ENCODE assay signal across 40 cellular contexts in genomic region chr7:45893996-45894664, GRCh38. TPM values are rescaled to one million over a fixed set of nuclear protein-coding genes. Genes with fewer than 3 reads are reported as not detected.
"Had no signal": no experiment of that assay in that cellular context is flagged by ENCODE, and none has a peak within 500 bp of the region (broad histone marks: within the 10 kb centered on the region; RNA-seq: fewer than 3 reads in every experiment).

No MANE protein-coding gene starts in this region.

- H3K4me2 ChIP-seq: KMS-11 had no signal

- DNase-seq: activated B cell treated with CpG ODN at 0.5 μM for 24 hours; activated CD4-positive, alpha-beta memory T cell treated with anti-CD3 and anti-CD28 coated beads for 36 hours; activated CD4-positive, alpha-beta T cell treated with anti-CD3 and anti-CD28 coated beads for 4 hours; activated CD4-positive, alpha-beta T cell treated with anti-CD3 and anti-CD28 coated beads, Interleukin-2, amount 50 U/mL, for 1 hour; activated CD4-positive, CD25-positive, alpha-beta regulatory T cell treated with anti-CD3 and anti-CD28 coated beads, Interleukin-2, amount 50 U/mL, for 72 hours; activated effector memory CD4-positive, alpha-beta T cell treated with anti-CD3 and anti-CD28 coated beads, Interleukin-2, amount 50 U/mL, for 16 hours; activated naive CD4-positive, alpha-beta T cell; activated naive CD4-positive, alpha-beta T cell treated with anti-CD3 and anti-CD28 coated beads, Interleukin-2, amount 50 U/mL, for 16 hours; activated T-cell treated with anti-CD3 and anti-CD28 coated beads, Interleukin-2, amount 50 U/mL, for 1 hour; activated T-cell treated with anti-CD3 and anti-CD28 coated beads, Interleukin-2, amount 50 U/mL, for 72 hours; adrenal gland; body of pancreas; NCI-H1092 treated with DMSO at 0.1 percent for 48 hours; NCI-H1417; NCI-H146; NCI-H187; NCI-H2029 treated with DMSO at 0.1 percent for 48 hours; NCI-H2107; NCI-H2171; NCI-H510A; NCI-H526; NCI-H748 treated with DMSO at 0.1 percent for 48 hours; NK-92 treated with Interleukin-12 subunit alpha and Interleukin-12 subunit beta, amount 100 ng/mL, for 24 hours; PC-3; Peyer's patch; SIG-M5; T-cell; T-helper 2 cell; T-helper 9 cell had no signal

- H3K27ac ChIP-seq: adrenal gland, body of pancreas, breast epithelium, KMS-11, Peyer's patch, RWPE1, VCaP had no signal

- H3K4me3 ChIP-seq: adrenal gland, body of pancreas, breast epithelium, Peyer's patch had no signal

- H3K4me1 Mint-ChIP-seq: activated B cell treated with CpG ODN at 0.5 μM for 24 hours; activated T-helper 17 cell treated with anti-CD3 and anti-CD28 coated beads, Interleukin-2, amount 50 U/mL, for 72 hours; T-cell had no signal

- H3K36me3 Mint-ChIP-seq: activated CD4-positive, alpha-beta memory T cell treated with anti-CD3 and anti-CD28 coated beads for 36 hours; T-cell had no signal

- H3K9me3 ChIP-seq: adrenal gland, body of pancreas, breast epithelium, Peyer's patch had no signal

- H3K4me3 Mint-ChIP-seq: activated B cell treated with CpG ODN at 0.5 μM for 24 hours; activated CD4-positive, alpha-beta memory T cell treated with anti-CD3 and anti-CD28 coated beads for 36 hours; activated T-cell treated with anti-CD3 and anti-CD28 coated beads, Interleukin-2, amount 50 U/mL, for 72 hours; activated T-helper 17 cell treated with anti-CD3 and anti-CD28 coated beads, Interleukin-2, amount 50 U/mL, for 72 hours; T-cell had no signal

- H3K4me1 ChIP-seq: adrenal gland, body of pancreas, breast epithelium, Peyer's patch had no signal

- H3K36me3 ChIP-seq: adrenal gland, breast epithelium, Peyer's patch had no signal

- H3K27ac Mint-ChIP-seq: activated B cell treated with CpG ODN at 0.5 μM for 24 hours; activated CD4-positive, alpha-beta memory T cell treated with anti-CD3 and anti-CD28 coated beads for 36 hours; activated T-cell treated with anti-CD3 and anti-CD28 coated beads, Interleukin-2, amount 50 U/mL, for 72 hours; activated T-helper 17 cell treated with anti-CD3 and anti-CD28 coated beads, Interleukin-2, amount 50 U/mL, for 72 hours; T-cell had no signal

- H3K27me3 ChIP-seq: body of pancreas, Peyer's patch had no signal

- ATAC-seq: activated T-cell treated with anti-CD3 and anti-CD28 coated beads, Interleukin-2, amount 50 U/mL, for 72 hours; activated T-helper 17 cell treated with anti-CD3 and anti-CD28 coated beads, Interleukin-2, amount 50 U/mL, for 72 hours; body of pancreas; PC-3; Right ventricle myocardium inferior; SK-N-SH treated with all-trans-retinoic acid at 6 μM for 48 hours; T-cell had no signal

- FAIRE-seq: astrocyte had no signal

- H3K9me3 Mint-ChIP-seq: activated B cell treated with CpG ODN at 0.5 μM for 24 hours; activated CD4-positive, alpha-beta memory T cell treated with anti-CD3 and anti-CD28 coated beads for 36 hours; activated T-cell treated with anti-CD3 and anti-CD28 coated beads, Interleukin-2, amount 50 U/mL, for 72 hours; activated T-helper 17 cell treated with anti-CD3 and anti-CD28 coated beads, Interleukin-2, amount 50 U/mL, for 72 hours; T-cell had no signal

- H3K9ac ChIP-seq: KMS-11 had no signal

RNA-seq across cellular contexts. Expression of gene IGFBP1, which starts 5.8 kb away (rescaled TPM):
- total RNA-seq: activated B cell treated with CpG ODN at 0.5 μM for 24 hours; activated CD4-positive, alpha-beta memory T cell treated with anti-CD3 and anti-CD28 coated beads for 36 hours; activated CD8-positive, alpha-beta memory T cell treated with anti-CD3 and anti-CD28 coated beads for 36 hours; activated T-cell treated with anti-CD3 and anti-CD28 coated beads, Interleukin-2, amount 50 U/mL, for 72 hours; activated T-helper 17 cell treated with anti-CD3 and anti-CD28 coated beads, Interleukin-2, amount 50 U/mL, for 72 hours; astrocyte; Peyer's patch; Right ventricle myocardium inferior; SK-MEL-5 had no signal

RNA-seq across cellular contexts. Expression of gene CCDC201, which starts 21.2 kb away (rescaled TPM):
- total RNA-seq: activated B cell treated with CpG ODN at 0.5 μM for 24 hours; activated CD4-positive, alpha-beta memory T cell treated with anti-CD3 and anti-CD28 coated beads for 36 hours; activated CD8-positive, alpha-beta memory T cell treated with anti-CD3 and anti-CD28 coated beads for 36 hours; activated T-cell treated with anti-CD3 and anti-CD28 coated beads, Interleukin-2, amount 50 U/mL, for 72 hours; activated T-helper 17 cell treated with anti-CD3 and anti-CD28 coated beads, Interleukin-2, amount 50 U/mL, for 72 hours; adrenal gland; astrocyte; body of pancreas; breast epithelium; M059J; Peyer's patch; Right ventricle myocardium inferior; SK-MEL-5; T-cell had no signal
- polyA plus RNA-seq: adrenal gland had no signal

RNA-seq across cellular contexts. Expression of gene IGFBP3, which starts 26.9 kb away (rescaled TPM):
- total RNA-seq: activated B cell treated with CpG ODN at 0.5 μM for 24 hours had no signal
